ENCODE assay signal across 14 cellular contexts in genomic region chr3:125001557-125002413, GRCh38. TPM values are rescaled to one million over a fixed set of nuclear protein-coding genes. Genes with fewer than 3 reads are reported as not detected.
DNase-seq lines count a peak whose midpoint lies in the region; ATAC-seq and TF ChIP-seq lines count a peak whose summit lies in the region.
"Had no signal": no experiment of that assay in that cellular context is flagged by ENCODE, and none has a peak within 500 bp of the region (broad histone marks: within the 10 kb centered on the region; RNA-seq: fewer than 3 reads in every experiment).

No MANE protein-coding gene starts in this region.

- no peak for TF ChIP-seq CTCF in dorsolateral prefrontal cortex (IDR thresholded peaks at IDR 0.05 in 54 of 56, conservative IDR thresholded peaks at IDR 0.05 in 2 of 56; ENCODE audit: low read depth in 1 of 56, partially characterized antibody in 56 of 56)
- TF ChIP-seq CTCF in upper lobe of left lung (IDR thresholded peaks at IDR 0.05) = no peak

- intact Hi-C loops in right cardiac atrium (cut with DNase I) (loop anchor here in 2 of 4 donors (5.0 to 10.0 kb wide), 2 partner anchors 51 to 143 kb away; no protein-coding TSS in a partner anchor), Right ventricle myocardium superior (cut with DNase I) (loop anchor here (10.0 kb wide), 1 partner anchor 53 kb away; the partner anchor contains the start of gene HEG1), dorsolateral prefrontal cortex (cut with DNase I) (loop anchor here in 1 of 2 donors (5.0 kb wide), 1 partner anchor 51 kb away; no protein-coding TSS in a partner anchor)

- peaks cover 16% of the 10 kb centered on the region for H3K4me1 ChIP-seq in right cardiac atrium (ENCODE audit: control insufficient read depth, insufficient read depth, low read length)
- peaks cover 18 to 27% of the 10 kb centered on the region in 2 donors for H3K4me1 ChIP-seq in mucosa of rectum (ENCODE audit: control insufficient read depth in 2 of 2, insufficient read depth in 2 of 2, low read length in 2 of 2)
- H3K4me1 ChIP-seq in upper lobe of left lung = peaks cover 32 to 46% (median 38%) of the 10 kb centered on the region in 4 donors

- TF ChIP-seq EP300 in upper lobe of left lung (IDR thresholded peaks at IDR 0.05) = no peak

- peaks cover 3 to 6% of the 10 kb centered on the region in 2 donors for H3K36me3 ChIP-seq in mucosa of rectum (ENCODE audit: control insufficient read depth in 2 of 2, insufficient read depth in 2 of 2, low read length in 2 of 2)
- H3K36me3 ChIP-seq in upper lobe of left lung = peaks cover 9 to 99% (median 53%) of the 10 kb centered on the region in 4 donors

- H3K9me3 ChIP-seq in right cardiac atrium (ENCODE audit: control insufficient read depth, low read length) (no peaks in the 10 kb centered on the region), mucosa of rectum (ENCODE audit: control insufficient read depth in 2 of 2, low read length in 2 of 2) (no peaks in the 10 kb centered on the region), upper lobe of left lung (no peaks in the 10 kb centered on the region)

- H3K27me3 ChIP-seq in right cardiac atrium (ENCODE audit: control insufficient read depth, insufficient read depth) (no peaks in the 10 kb centered on the region), dorsolateral prefrontal cortex (no peaks in the 10 kb centered on the region), mucosa of rectum (ENCODE audit: control insufficient read depth in 2 of 2, insufficient read depth in 2 of 2, low read length in 2 of 2) (no peaks in the 10 kb centered on the region), upper lobe of left lung (no peaks in the 10 kb centered on the region)

- ATAC-seq in right cardiac atrium = no peak
- ATAC-seq in Right ventricle myocardium superior (ENCODE audit: poor library complexity) = no peak
- ATAC-seq in upper lobe of left lung (ENCODE audit: low FRiP score in 2 of 2) = no peak
- no peak for ATAC-seq in GM21528 (IDR thresholded peaks at IDR 0.05; ENCODE audit: low FRiP score, unreplicated experiment)

- DNase-seq in right cardiac atrium (no peak), Right ventricle myocardium superior (no peak), dorsolateral prefrontal cortex (no peak), upper lobe of left lung (no peak), A172 (ENCODE audit: low spot score) (no peak)
- DNase-seq: activated B cell treated with CpG ODN at 0.5 μM for 24 hours; amygdala; GM23248; NCI-H748 treated with DMSO at 0.1 percent for 48 hours; PC-9; stimulated activated CD4-positive, alpha-beta T cell treated with anti-CD3 and anti-CD28 coated beads, Interleukin-4, amount 100 ng/mL, for 4 hours had no signal

- H3K4me3 ChIP-seq in right cardiac atrium (ENCODE audit: low read length) = no peak overlapping the region
- no peak overlapping the region for H3K4me3 ChIP-seq in dorsolateral prefrontal cortex
- H3K4me3 ChIP-seq in mucosa of rectum (ENCODE audit: low read length in 2 of 2) = no peak overlapping the region
- H3K4me3 ChIP-seq in upper lobe of left lung = no peak overlapping the region
- H3K4me3 ChIP-seq: coronary artery, GM23248, PC-9 had no signal

- whole genome bisulfite sequencing in right cardiac atrium = 66% methylated on average over 12 of the region's 12 CpGs
- 80 to 87% methylated on average over 12 of the region's 12 CpGs for WGBS in upper lobe of left lung, 2 donors

- peak overlapping the region; percentile 33 for H3K27ac ChIP-seq in right cardiac atrium (ENCODE audit: low read length)
- H3K27ac ChIP-seq in dorsolateral prefrontal cortex = peak overlapping the region in 53 of 59 donors; percentile 0 to 78 (median 56)
- peak overlapping the region; percentile 18 to 69 for H3K27ac ChIP-seq in mucosa of rectum (ENCODE audit: low read depth in 2 of 2, low read length in 2 of 2)
- H3K27ac ChIP-seq in upper lobe of left lung = peak overlapping the region; percentile 9 to 69 (median 16)
- H3K27ac ChIP-seq: coronary artery, GM23248, PC-9 had no signal

- no peak for TF ChIP-seq POLR2A in upper lobe of left lung (IDR thresholded peaks at IDR 0.05)

- H3K9ac ChIP-seq in mucosa of rectum (ENCODE audit: low read depth in 1 of 2, low read length in 2 of 2) = no peak overlapping the region
- H3K9ac ChIP-seq: GM23248 had no signal

RNA-seq across cellular contexts. Expression of gene HEG1, which starts 54.0 kb away (rescaled TPM):
- total RNA-seq in right cardiac atrium (100 to 1,000 TPM; 130 to 193 (median 151) TPM), Right ventricle myocardium superior (91.1 TPM), dorsolateral prefrontal cortex (10 to 100 TPM; 12.8 to 65.6 (median 29.0) TPM), upper lobe of left lung (100 to 1,000 TPM in 3 of 6 donors, 10 to 100 TPM in 3; 45.1 to 168 (median 100) TPM)
- polyA plus RNA-seq in right cardiac atrium = 42.3 TPM
- 47.2 and 71.4 TPM in 2 replicates for total RNA-seq in A172 (2014; rRNA removed; shearing (Covaris generic))
